In the genomic region with DNA sequence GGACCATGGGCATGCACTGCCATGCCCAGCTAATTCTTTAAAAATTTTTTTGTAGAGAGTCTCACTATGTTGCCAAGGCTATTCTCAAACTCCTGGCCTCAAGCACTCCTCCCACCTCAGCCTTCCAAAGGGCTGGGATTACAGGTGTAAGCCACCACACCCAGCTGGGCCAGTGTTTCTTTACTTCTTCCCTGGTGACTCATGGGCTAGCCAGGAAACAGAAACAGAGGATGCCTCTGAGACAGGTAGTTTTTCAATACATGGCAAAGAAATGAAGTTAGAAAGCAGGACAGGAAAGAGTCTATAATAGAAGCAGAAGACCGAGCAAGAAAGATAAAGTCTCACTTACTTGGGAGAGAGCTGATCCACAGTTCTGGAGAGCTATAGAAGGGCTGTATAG, we compare ENCODE assay signal across 28 cellular contexts. TPM values are rescaled to one million over a fixed set of nuclear protein-coding genes. Genes with fewer than 3 reads are reported as not detected.
DNase-seq lines count a peak whose midpoint lies in the region; ATAC-seq, FAIRE-seq and TF ChIP-seq lines count a peak whose summit lies in the region.
"Had no signal": no experiment of that assay in that cellular context is flagged by ENCODE, and none has a peak within 500 bp of the region (broad histone marks: within the 10 kb centered on the region; RNA-seq: fewer than 3 reads in every experiment).

No MANE protein-coding gene starts in this region.

- peak overlapping the region; percentile 24 for H3K27ac Mint-ChIP-seq in MCF 10A (ENCODE audit: low read depth, unreplicated experiment)
- peak overlapping the region; percentile 77 for H3K27ac Mint-ChIP-seq in type B pancreatic cell
- H3K27ac Mint-ChIP-seq in immature natural killer cell, result no peak overlapping the region
- H3K27ac Mint-ChIP-seq: CD4-positive, alpha-beta memory T cell had no signal

- H3K4me1 Mint-ChIP-seq in MCF 10A (ENCODE audit: insufficient read depth, unreplicated experiment) (peaks cover 6% of the 10 kb centered on the region), type B pancreatic cell (ENCODE audit: unreplicated experiment) (peaks cover 8% of the 10 kb centered on the region), immature natural killer cell (no peaks in the 10 kb centered on the region)
- H3K4me1 Mint-ChIP-seq: CD4-positive, alpha-beta memory T cell had no signal

- 100% methylated on average over 1 of the region's 1 CpG for WGBS in mammary epithelial cell (ENCODE audit: low coverage, missing lambda C conversion rate)

- H3K27me3 Mint-ChIP-seq in MCF 10A (ENCODE audit: insufficient read depth, unreplicated experiment), result no peaks in the 10 kb centered on the region
- H3K27me3 Mint-ChIP-seq in type B pancreatic cell, result peaks cover 28% of the 10 kb centered on the region
- H3K27me3 Mint-ChIP-seq in immature natural killer cell (ENCODE audit: low read depth in 3 of 3), result peaks cover 0 to 7% (median 4%) of the 10 kb centered on the region in 3 donors

- H3K27ac ChIP-seq in mammary epithelial cell (ENCODE audit: insufficient read depth, low read depth, low read length), result no peak overlapping the region
- H3K27ac ChIP-seq: BLaER1 treated with 17β-estradiol and CSF1 and Interleukin-3, amounts not matched to agents 10 nM and 100 nM; GM23248; HL-60; SJSA1 had no signal

- TF ChIP-seq CTCF in MCF 10A (IDR thresholded peaks at IDR 0.05; ENCODE audit: unreplicated experiment), result no peak
- TF ChIP-seq CTCF in mammary epithelial cell (conservative IDR thresholded peaks at IDR 0.05 in 1 of 2, IDR thresholded peaks at IDR 0.05 in 1 of 2; ENCODE audit: extremely low read depth in 1 of 2, insufficient read depth in 1 of 2, low read depth in 1 of 2, low read length in 2 of 2), result no peak
- TF ChIP-seq CTCF in mucosa of descending colon (IDR thresholded peaks at IDR 0.05), result no peak
- TF ChIP-seq CTCF in type B pancreatic cell (conservative IDR thresholded peaks at IDR 0.05), result no peak

- H3K9me3 ChIP-seq in mammary epithelial cell (replicated peaks; ENCODE audit: insufficient read depth, low read length) (no peaks in the 10 kb centered on the region), mucosa of descending colon (no peaks in the 10 kb centered on the region)
- H3K9me3 ChIP-seq: HAP-1 had no signal

- H3K36me3 ChIP-seq in mammary epithelial cell (ENCODE audit: insufficient read depth, low read length) (peaks cover 88% of the 10 kb centered on the region), mucosa of descending colon (ENCODE audit: low read depth) (no peaks in the 10 kb centered on the region)
- H3K36me3 ChIP-seq: BLaER1 treated with 17β-estradiol and CSF1 and Interleukin-3, amounts not matched to agents 10 nM and 100 nM; HAP-1; SJSA1 had no signal

- DNase-seq in MCF 10A (ENCODE audit: unreplicated experiment) (peak; percentile 64), mammary epithelial cell (no peak), mucosa of descending colon (peak; percentile 57 to 67 (median 61)), type B pancreatic cell (ENCODE audit: extremely low spot score, unreplicated experiment) (no peak), HTR-8/SVneo (ENCODE audit: insufficient read length, low spot score) (no peak), immature natural killer cell (no peak), Kasumi-1 (lab: John Stamatoyannopoulos, UW) (no peak)
- DNase-seq: 8988T; CD4-positive, alpha-beta memory T cell; DMS79; GM23248; KBM-7; MV-4-11; NCI-H1105 treated with DMSO at 0.1 percent for 48 hours; NCI-H1694; NCI-H2081; NCI-H2171; NCI-H524 treated with DMSO at 0.1 percent for 48 hours; NCI-H82 had no signal

- no peak for FAIRE-seq in HTR-8/SVneo (lab: Jason Lieb, UNC)
- FAIRE-seq: GM12878, RCC 7860 had no signal

- H3K4me1 ChIP-seq in mammary epithelial cell (ENCODE audit: insufficient read depth, low read length) (peaks cover 26% of the 10 kb centered on the region), mucosa of descending colon (ENCODE audit: low read depth) (peaks cover 28% of the 10 kb centered on the region)
- H3K4me1 ChIP-seq: BLaER1 treated with 17β-estradiol and CSF1 and Interleukin-3, amounts not matched to agents 10 nM and 100 nM; HAP-1 had no signal

- dilution Hi-C loops in mammary epithelial cell (cut with HindIII; ENCODE audit: low sequenced_read_pairs), result no loop called here

- no peaks in the 10 kb centered on the region for H4K20me1 ChIP-seq in mammary epithelial cell (ENCODE audit: insufficient read depth, low read length)
- H4K20me1 ChIP-seq: BLaER1 treated with 17β-estradiol and CSF1 and Interleukin-3, amounts not matched to agents 10 nM and 100 nM had no signal

- intact Hi-C loops in MCF 10A (cut with micrococcal nuclease), result no loop called here
- intact Hi-C loops in mammary epithelial cell (cut with micrococcal nuclease), result loop anchor here (5.0 kb wide), 1 partner anchor 35 kb away; a partner anchor contains a TSS
- intact Hi-C loops in mucosa of descending colon (cut with DNase I, micrococcal nuclease), result no loop called here

- POLR2A ChIA-PET in MCF 10A (lab: Yijun Ruan, JAX), result interaction anchor here (0.9 to 4.5 kb wide), 8 partner anchors 8 to 48 kb away, joined by 3 to 53 read pairs (median 16); a partner anchor contains a TSS

- CTCF ChIA-PET in MCF 10A (lab: Yijun Ruan, JAX) (interaction anchor here (0.5 to 14.2 kb wide), 10 partner anchors 9 to 929 kb away, joined by 3 to 263 read pairs (median 5); a partner anchor contains a TSS), mammary epithelial cell (lab: Charles Lee; ENCODE audit: low non-redundant PET) (interaction anchor here (1.0 kb wide), 1 partner anchor 23 kb away, joined by 3 read pairs; no protein-coding TSS in a partner anchor)

- ATAC-seq in esophagus mucosa (peak; percentile 78), mucosa of descending colon (peak; percentile 82)
- ATAC-seq: GM12878, Right ventricle myocardium inferior had no signal

- H3K9me3 Mint-ChIP-seq in MCF 10A (ENCODE audit: unreplicated experiment), result no peaks in the 10 kb centered on the region
- H3K9me3 Mint-ChIP-seq in type B pancreatic cell, result no peaks in the 10 kb centered on the region
- H3K9me3 Mint-ChIP-seq in immature natural killer cell, result peaks cover 0 to 4% (median 0%) of the 10 kb centered on the region in 6 donors

- no peak overlapping the region for H2AFZ ChIP-seq in mammary epithelial cell (ENCODE audit: low read depth, low read length)
- H2AFZ ChIP-seq: GM23248 had no signal

- no peak overlapping the region for H3K4me3 ChIP-seq in mammary epithelial cell (replicated peaks in 1 of 3; ENCODE audit: insufficient read depth in 1 of 3, low read depth in 2 of 3, low read length in 3 of 3)
- no peak overlapping the region for H3K4me3 ChIP-seq in mucosa of descending colon
- H3K4me3 ChIP-seq: BLaER1 treated with 17β-estradiol and CSF1 and Interleukin-3, amounts not matched to agents 10 nM and 100 nM; GM12878; GM23248; HAP-1; SJSA1 had no signal

- H3K79me2 ChIP-seq in mammary epithelial cell (ENCODE audit: insufficient read depth, low read length), result peaks cover 99% of the 10 kb centered on the region

- H3K9ac ChIP-seq in mammary epithelial cell (ENCODE audit: insufficient read depth, low read length), result no peak overlapping the region
- H3K9ac ChIP-seq: BLaER1 treated with 17β-estradiol and CSF1 and Interleukin-3, amounts not matched to agents 10 nM and 100 nM; GM23248 had no signal

- no peak overlapping the region for H3K4me3 Mint-ChIP-seq in MCF 10A (ENCODE audit: unreplicated experiment)
- no peak overlapping the region for H3K4me3 Mint-ChIP-seq in type B pancreatic cell
- no peak overlapping the region for H3K4me3 Mint-ChIP-seq in immature natural killer cell
- H3K4me3 Mint-ChIP-seq: CD4-positive, alpha-beta memory T cell had no signal

- no peak overlapping the region for H3K4me2 ChIP-seq in mammary epithelial cell (ENCODE audit: insufficient read depth, low read depth, low read length)
- H3K4me2 ChIP-seq: BLaER1 treated with 17β-estradiol and CSF1 and Interleukin-3, amounts not matched to agents 10 nM and 100 nM had no signal

- H3K27me3 ChIP-seq in mammary epithelial cell (ENCODE audit: insufficient read depth, low read length), result no peaks in the 10 kb centered on the region
- H3K27me3 ChIP-seq: BLaER1 treated with 17β-estradiol and CSF1 and Interleukin-3, amounts not matched to agents 10 nM and 100 nM had no signal

- H3K36me3 Mint-ChIP-seq in MCF 10A (ENCODE audit: insufficient read depth, unreplicated experiment), result peaks cover 100% of the 10 kb centered on the region
- H3K36me3 Mint-ChIP-seq in type B pancreatic cell, result peaks cover 50% of the 10 kb centered on the region
- H3K36me3 Mint-ChIP-seq in immature natural killer cell, result peaks cover 48 to 73% (median 73%) of the 10 kb centered on the region in 3 donors

- in situ Hi-C loops in mammary epithelial cell (cut with MboI; ENCODE audit: low sequenced_read_pairs in 2 of 2), result no loop called here

- no TSS peak for BruUV-seq in MCF 10A (replicated peaks; lab: Mats Ljungman, UMichigan)
- no TSS peak for BruUV-seq in mammary epithelial cell (replicated peaks; lab: Mats Ljungman, UMichigan)

RNA-seq across cellular contexts. Expression of a gene that starts 7.6 kb away (rescaled TPM):
- total RNA-seq in MCF 10A (2022) (6.8 and 7.1 TPM in 2 replicates), mammary epithelial cell (10 to 100 TPM; 29.8 to 50.1 TPM), esophagus mucosa (6.3 TPM), mucosa of descending colon (1 to 10 TPM; 1.9 to 3.4 (median 2.7) TPM), type B pancreatic cell (ENCODE audit: low replicate concordance) (3.6 TPM in 2 replicates)
- polyA plus RNA-seq in mammary epithelial cell (13.2 TPM), immature natural killer cell (under 1 TPM in 2 of 3 donors, not detected in 1; 0.18 to 0.84 TPM)
- polyA minus RNA-seq in mammary epithelial cell, result 28.7 TPM

RNA-seq across cellular contexts. Expression of a gene that starts 14.0 kb away (rescaled TPM):
- total RNA-seq in MCF 10A (2022) (87.8 and 106 TPM in 2 replicates), mammary epithelial cell (100 to 1,000 TPM; 261 to 422 TPM), esophagus mucosa (159 TPM), mucosa of descending colon (100 to 1,000 TPM in 1 of 3 donors, 10 to 100 TPM in 2; 42.9 to 115 (median 96.9) TPM), type B pancreatic cell (ENCODE audit: low replicate concordance) (28.2 and 67.4 TPM in 2 replicates)
- polyA plus RNA-seq in mammary epithelial cell (252 TPM), immature natural killer cell (1 to 10 TPM in 2 of 3 donors, not detected in 1; 5.2 TPM)
- 369 TPM for polyA minus RNA-seq in mammary epithelial cell
- total RNA-seq: SJSA1 had no signal

RNA-seq across cellular contexts. Expression of a gene that starts 35.9 kb away (rescaled TPM):
- total RNA-seq in MCF 10A (2022) (20.4 and 23.8 TPM in 2 replicates), mammary epithelial cell (10 to 100 TPM in 1 of 2 donors, 1 to 10 TPM in 1; 9.3 to 14.0 TPM), esophagus mucosa (4.9 TPM), mucosa of descending colon (1 to 10 TPM; 5.4 to 8.8 (median 6.7) TPM), type B pancreatic cell (ENCODE audit: low replicate concordance) (8.4 and 9.4 TPM in 2 replicates)
- polyA plus RNA-seq in mammary epithelial cell (8.0 TPM), immature natural killer cell (1 to 10 TPM; 2.6 to 3.7 (median 3.2) TPM)
- 8.3 TPM for polyA minus RNA-seq in mammary epithelial cell

RNA-seq across cellular contexts. Expression of a gene that starts 36.1 kb away (rescaled TPM):
- total RNA-seq in MCF 10A (2022), result not detected in 2 replicates
- total RNA-seq in mammary epithelial cell, result under 1 TPM in 1 of 2 donors, not detected in 1; 0.28 TPM
- polyA plus RNA-seq in mammary epithelial cell, result not detected
- not detected for polyA minus RNA-seq in mammary epithelial cell
- 0.80 TPM for total RNA-seq in esophagus mucosa
- total RNA-seq in mucosa of descending colon, result 1 to 10 TPM; 4.7 to 7.7 (median 6.4) TPM
- 1.7 TPM in 1 of 2 replicates, not detected in the other for total RNA-seq in type B pancreatic cell (ENCODE audit: low replicate concordance)
- 100 to 1,000 TPM; 232 to 341 (median 287) TPM for polyA plus RNA-seq in immature natural killer cell
- total RNA-seq: GM23248, HT-29, SJSA1 had no signal
- polyA plus RNA-seq: GM23248 had no signal

Comparison
In these comparisons a context has a peak if more than half of its experiments do, and no peak if none do; other contexts are left out.
1. DNase-seq: peak in MCF 10A (single experiment) and mucosa of descending colon (3 of 3); none in mammary epithelial cell (single experiment), type B pancreatic cell (single experiment), HTR-8/SVneo (single experiment), immature natural killer cell (0 of 3) and Kasumi-1 (0 of 2).
2. H3K27ac Mint-ChIP-seq: peak in MCF 10A (single experiment) and type B pancreatic cell (single experiment); none in immature natural killer cell (0 of 6).